7 cellular contexts compared by ENCODE assay signal in genomic region chrX:42546800-42547199, GRCh38.
"Had no signal": no experiment of that assay in that cellular context is flagged by ENCODE, and none has a peak within 500 bp of the region (broad histone marks: within the 10 kb centered on the region; RNA-seq: fewer than 3 reads in every experiment).

No MANE protein-coding gene starts in this region.

- DNase-seq: GOT3, H7, IMR-90, KBM-7 had no signal

- H3K27ac ChIP-seq: HL-60, KMS-11 had no signal

- H3K9me3 ChIP-seq: HAP-1 had no signal

- H3K36me3 ChIP-seq: HAP-1 had no signal

- H3K4me1 ChIP-seq: HAP-1 had no signal

- H3K4me2 ChIP-seq: KMS-11 had no signal

- H3K4me3 ChIP-seq: HAP-1 had no signal

- H3K9ac ChIP-seq: KMS-11 had no signal
